In genomic region chr16:55047903-55048497, GRCh38 we compare ENCODE assay signal across 23 cellular contexts.
A peak's percentile ranks its signal among the peaks of the same experiment; 100 is the strongest.
DNase-seq lines count a peak whose midpoint lies in the region; ATAC-seq, FAIRE-seq and TF ChIP-seq lines count a peak whose summit lies in the region.
"Had no signal": no experiment of that assay in that cellular context is flagged by ENCODE, and none has a peak within 500 bp of the region (broad histone marks: within the 10 kb centered on the region; RNA-seq: fewer than 3 reads in every experiment).

No MANE protein-coding gene starts in this region.

- FAIRE-seq in GM19239 (lab: Jason Lieb, UNC), result no peak
- FAIRE-seq: A204.1, GM12891, GM18507, H1 had no signal

- TF ChIP-seq POLR2A in esophagus muscularis mucosa (IDR thresholded peaks at IDR 0.05; ENCODE audit: low read depth), result no peak

- H3K4me1 Mint-ChIP-seq in activated CD8-positive, alpha-beta memory T cell treated with anti-CD3 and anti-CD28 coated beads, Interleukin-2, amount 10 ng/mL, durations not matched to agents 7 days and 5 days, result no peaks in the 10 kb centered on the region
- H3K4me1 Mint-ChIP-seq: B cell; CD4-positive, CD25-positive, alpha-beta regulatory T cell had no signal

- H3K4me3 ChIP-seq in esophagus muscularis mucosa, result no peak overlapping the region
- no peak overlapping the region for H3K4me3 ChIP-seq in MM.1S (ENCODE audit: low read length)
- H3K4me3 ChIP-seq: BLaER1, GM23248 had no signal

- H3K79me2 ChIP-seq in MM.1S (ENCODE audit: low read length), result no peaks in the 10 kb centered on the region

- TF ChIP-seq CTCF in esophagus muscularis mucosa (IDR thresholded peaks at IDR 0.05) (no peak), MM.1S (IDR thresholded peaks at IDR 0.05; ENCODE audit: low read length) (no peak)

- H3F3A ChIP-seq in MM.1S (ENCODE audit: insufficient read depth, low read length), result no peaks in the 10 kb centered on the region

- H3K9me3 ChIP-seq in esophagus muscularis mucosa (no peaks in the 10 kb centered on the region), MM.1S (replicated peaks; ENCODE audit: insufficient read depth, low read length) (no peaks in the 10 kb centered on the region)
- H3K9me3 ChIP-seq: BLaER1 had no signal

- no peak for ATAC-seq in activated CD8-positive, alpha-beta memory T cell treated with anti-CD3 and anti-CD28 coated beads, Interleukin-2, amount 10 ng/mL, durations not matched to agents 7 days and 5 days
- ATAC-seq in HG03045 (IDR thresholded peaks at IDR 0.05; ENCODE audit: unreplicated experiment), result no peak
- ATAC-seq: CD8-positive, alpha-beta T cell had no signal

- no peak overlapping the region for H3K4me2 ChIP-seq in MM.1S (ENCODE audit: low read depth, low read length)
- H3K4me2 ChIP-seq: BLaER1 had no signal

- H2AFZ ChIP-seq in MM.1S (ENCODE audit: low read length), result no peak overlapping the region
- H2AFZ ChIP-seq: GM23248 had no signal

- H3K27ac ChIP-seq in esophagus muscularis mucosa (replicated peaks in 1 of 4) (no peak overlapping the region), MM.1S (ENCODE audit: low read length) (no peak overlapping the region)
- H3K27ac ChIP-seq: 22Rv1, BLaER1, C4-2B, GM23248 had no signal

- no peak overlapping the region for H3K9ac ChIP-seq in MM.1S (ENCODE audit: low read length)
- H3K9ac ChIP-seq: BLaER1, GM23248 had no signal

- intact Hi-C loops in esophagus muscularis mucosa (cut with DNase I), result no loop called here

- H3K27ac Mint-ChIP-seq in activated CD8-positive, alpha-beta memory T cell treated with anti-CD3 and anti-CD28 coated beads, Interleukin-2, amount 10 ng/mL, durations not matched to agents 7 days and 5 days, result no peak overlapping the region
- H3K27ac Mint-ChIP-seq: B cell; CD4-positive, CD25-positive, alpha-beta regulatory T cell; CD8-positive, alpha-beta T cell had no signal

- no peak for TF ChIP-seq EP300 in esophagus muscularis mucosa (IDR thresholded peaks at IDR 0.05)

- H3K9me3 Mint-ChIP-seq in activated CD8-positive, alpha-beta memory T cell treated with anti-CD3 and anti-CD28 coated beads, Interleukin-2, amount 10 ng/mL, durations not matched to agents 7 days and 5 days (ENCODE audit: low read depth), result no peaks in the 10 kb centered on the region
- H3K9me3 Mint-ChIP-seq: CD8-positive, alpha-beta T cell had no signal

- H3K27me3 Mint-ChIP-seq in activated CD8-positive, alpha-beta memory T cell treated with anti-CD3 and anti-CD28 coated beads, Interleukin-2, amount 10 ng/mL, durations not matched to agents 7 days and 5 days, result no peaks in the 10 kb centered on the region
- H3K27me3 Mint-ChIP-seq: CD4-positive, CD25-positive, alpha-beta regulatory T cell had no signal

- no peaks in the 10 kb centered on the region for H4K20me1 ChIP-seq in MM.1S (ENCODE audit: insufficient read depth, low read length)
- H4K20me1 ChIP-seq: BLaER1 had no signal

- CTCF ChIA-PET in activated CD8-positive, alpha-beta memory T cell treated with anti-CD3 and anti-CD28 coated beads, Interleukin-2, amount 10 ng/mL, durations not matched to agents 7 days and 5 days (lab: Charles Lee), result no interaction called here

- WGBS in esophagus muscularis mucosa, result 85% methylated on average over 8 of the region's 8 CpGs

- H3K27me3 ChIP-seq in esophagus muscularis mucosa, result peaks cover 0 to 31% (median 0%) of the 10 kb centered on the region in 4 donors
- no peaks in the 10 kb centered on the region for H3K27me3 ChIP-seq in MM.1S (replicated peaks; ENCODE audit: insufficient read depth, low read length)
- H3K27me3 ChIP-seq: BLaER1 had no signal

- H3K9me2 ChIP-seq in MM.1S (replicated peaks; ENCODE audit: insufficient read depth, low read length), result no peaks in the 10 kb centered on the region

- peak; percentile 15 for DNase-seq in activated CD8-positive, alpha-beta memory T cell treated with anti-CD3 and anti-CD28 coated beads, Interleukin-2, amount 10 ng/mL, durations not matched to agents 7 days and 5 days
- no peak for DNase-seq in activated CD8-positive, alpha-beta memory T cell treated with anti-CD3 and anti-CD28 coated beads, Interleukin-2, amount 50 U/mL, for 48 hours
- DNase-seq in esophagus muscularis mucosa (ENCODE audit: extremely low spot score) (peak; percentile 78), retina (peak; percentile 1), NCI-H1694 treated with DMSO at 0.1 percent for 48 hours (lab: John Stamatoyannopoulos, UW) (no peak), GM19239 (ENCODE audit: insufficient read length, low spot score) (no peak), MM.1S (no peak)
- DNase-seq: CD4-positive, CD25-positive, alpha-beta regulatory T cell; CD8-positive, alpha-beta T cell; DMS53; DMS79 treated with DMSO at 0.1 percent for 48 hours; GF-D8; GM23248; HCEC 1CT had no signal

- H3K36me3 Mint-ChIP-seq in activated CD8-positive, alpha-beta memory T cell treated with anti-CD3 and anti-CD28 coated beads, Interleukin-2, amount 10 ng/mL, durations not matched to agents 7 days and 5 days, result no peaks in the 10 kb centered on the region
- H3K36me3 Mint-ChIP-seq: CD4-positive, CD25-positive, alpha-beta regulatory T cell; CD8-positive, alpha-beta T cell had no signal

- H3K4me3 Mint-ChIP-seq in activated CD8-positive, alpha-beta memory T cell treated with anti-CD3 and anti-CD28 coated beads, Interleukin-2, amount 10 ng/mL, durations not matched to agents 7 days and 5 days, result no peak overlapping the region
- H3K4me3 Mint-ChIP-seq: B cell; CD4-positive, CD25-positive, alpha-beta regulatory T cell; CD8-positive, alpha-beta T cell had no signal

- H3K36me3 ChIP-seq in esophagus muscularis mucosa (no peaks in the 10 kb centered on the region), MM.1S (replicated peaks; ENCODE audit: insufficient read depth, low read length) (no peaks in the 10 kb centered on the region)
- H3K36me3 ChIP-seq: BLaER1 had no signal

- no peaks in the 10 kb centered on the region for H3K4me1 ChIP-seq in esophagus muscularis mucosa
- H3K4me1 ChIP-seq in MM.1S (ENCODE audit: low read length), result no peaks in the 10 kb centered on the region

Comparison
In these comparisons a context has a peak if more than half of its experiments do, and no peak if none do; other contexts are left out.
1. DNase-seq: peak in activated CD8-positive, alpha-beta memory T cell treated with anti-CD3 and anti-CD28 coated beads, Interleukin-2, amount 10 ng/mL, durations not matched to agents 7 days and 5 days (single experiment), esophagus muscularis mucosa (single experiment) and retina (single experiment); none in activated CD8-positive, alpha-beta memory T cell treated with anti-CD3 and anti-CD28 coated beads, Interleukin-2, amount 50 U/mL, for 48 hours (single experiment), NCI-H1694 treated with DMSO at 0.1 percent for 48 hours (single experiment), GM19239 (single experiment) and MM.1S (single experiment).